In the genomic region with DNA sequence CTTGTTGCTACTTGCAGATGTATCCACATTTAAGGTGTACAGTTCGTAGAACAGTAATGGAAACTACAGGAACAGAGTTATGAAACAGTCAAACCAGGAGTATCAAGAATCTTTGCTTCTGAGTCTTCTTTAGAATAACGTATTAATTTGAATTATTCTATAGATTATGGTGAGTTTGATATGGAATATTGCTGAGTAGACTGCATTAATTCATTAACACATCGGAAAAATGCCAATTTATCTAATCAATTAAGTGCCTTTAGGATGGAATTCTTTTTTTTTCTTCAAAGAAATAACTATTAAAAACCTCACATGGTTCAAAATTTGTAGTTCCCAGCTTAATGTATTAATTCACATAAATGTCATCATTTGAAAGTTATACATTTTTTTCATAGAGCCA, we compare ENCODE assay signal across 26 cellular contexts. TPM values are rescaled to one million over a fixed set of nuclear protein-coding genes. Genes with fewer than 3 reads are reported as not detected.
DNase-seq lines count a peak whose midpoint lies in the region; ATAC-seq, FAIRE-seq and TF ChIP-seq lines count a peak whose summit lies in the region.
"Had no signal": no experiment of that assay in that cellular context is flagged by ENCODE, and none has a peak within 500 bp of the region (broad histone marks: within the 10 kb centered on the region; RNA-seq: fewer than 3 reads in every experiment).

No MANE protein-coding gene starts in this region.

- no peaks in the 10 kb centered on the region for H3K9me3 ChIP-seq in DND-41 (ENCODE audit: insufficient read depth, low read length, severe bottlenecking)
- H3K9me3 ChIP-seq: BE2C; BLaER1 treated with 17β-estradiol and CSF1 and Interleukin-3, amounts not matched to agents 10 nM and 100 nM; HAP-1 had no signal

- H3K79me2 ChIP-seq in DND-41 (ENCODE audit: insufficient read depth, low read length): peaks cover 68% of the 10 kb centered on the region

- no peak overlapping the region for H3K4me3 ChIP-seq in DND-41 (ENCODE audit: low read depth in 1 of 2, low read length in 2 of 2)
- H3K4me3 ChIP-seq: BLaER1 treated with 17β-estradiol and CSF1 and Interleukin-3, amounts not matched to agents 10 nM and 100 nM; GM23248; HAP-1 had no signal

- peaks cover 33% of the 10 kb centered on the region for H4K20me1 ChIP-seq in DND-41 (ENCODE audit: insufficient read depth, low read length)

- no peaks in the 10 kb centered on the region for H3K9me3 Mint-ChIP-seq in activated naive CD4-positive, alpha-beta T cell treated with anti-CD3 and anti-CD28 coated beads, Interleukin-2, amount 50 U/mL, for 24 hours
- H3K9me3 Mint-ChIP-seq in activated T-helper 17 cell treated with anti-CD3 and anti-CD28 coated beads, Interleukin-2, amount 50 U/mL, for 72 hours: no peaks in the 10 kb centered on the region
- H3K9me3 Mint-ChIP-seq in stimulated activated effector memory CD8-positive, alpha-beta T cell treated with anti-CD3 and anti-CD28 coated beads, Interleukin-12 subunit alpha, Interleukin-12 subunit beta, amount 100 ng/mL, for 72 hours: no peaks in the 10 kb centered on the region
- H3K9me3 Mint-ChIP-seq: CD14-positive monocyte; CD4-positive, alpha-beta memory T cell; HFFc6 had no signal

- no peaks in the 10 kb centered on the region for H3K27me3 ChIP-seq in DND-41 (ENCODE audit: insufficient read depth, low read length, poor library complexity)
- H3K27me3 ChIP-seq: BE2C; BLaER1 treated with 17β-estradiol and CSF1 and Interleukin-3, amounts not matched to agents 10 nM and 100 nM had no signal

- H3K27me3 Mint-ChIP-seq in activated naive CD4-positive, alpha-beta T cell treated with anti-CD3 and anti-CD28 coated beads, Interleukin-2, amount 50 U/mL, for 24 hours: no peaks in the 10 kb centered on the region
- no peaks in the 10 kb centered on the region for H3K27me3 Mint-ChIP-seq in activated T-helper 17 cell treated with anti-CD3 and anti-CD28 coated beads, Interleukin-2, amount 50 U/mL, for 72 hours

- no peak for DNase-seq in activated naive CD4-positive, alpha-beta T cell (lab: John Stamatoyannopoulos, UW)
- DNase-seq in DND-41: no peak
- DNase-seq in stimulated activated effector memory CD8-positive, alpha-beta T cell treated with anti-CD3 and anti-CD28 coated beads, Interleukin-12 subunit alpha, Interleukin-12 subunit beta, amount 100 ng/mL, for 72 hours (ENCODE audit: low spot score in 2 of 2): no peak
- DNase-seq in urothelium cell line (ENCODE audit: low spot score): no peak
- DNase-seq in medulla oblongata (ENCODE audit: extremely low spot score): no peak
- DNase-seq in stimulated activated CD4-positive, alpha-beta T cell treated with anti-CD3 and anti-CD28 coated beads, Interleukin-15, amount 100 ng/mL, for 24 hours: no peak
- DNase-seq: ACHN; AML-193; BE2C; Calu3; CD4-positive, alpha-beta memory T cell; COR-L47; DMS53; EL; GDM1; GM23248; HFFc6 had no signal

- no peak overlapping the region for H3K27ac Mint-ChIP-seq in activated naive CD4-positive, alpha-beta T cell treated with anti-CD3 and anti-CD28 coated beads, Interleukin-2, amount 50 U/mL, for 24 hours
- H3K27ac Mint-ChIP-seq in activated T-helper 17 cell treated with anti-CD3 and anti-CD28 coated beads, Interleukin-2, amount 50 U/mL, for 72 hours: peak overlapping the region; percentile 9
- peak overlapping the region; percentile 68 for H3K27ac Mint-ChIP-seq in stimulated activated effector memory CD8-positive, alpha-beta T cell treated with anti-CD3 and anti-CD28 coated beads, Interleukin-12 subunit alpha, Interleukin-12 subunit beta, amount 100 ng/mL, for 72 hours

- no peak overlapping the region for H3K9ac ChIP-seq in DND-41 (ENCODE audit: low read depth, low read length)
- H3K9ac ChIP-seq: GM23248 had no signal

- peak overlapping the region; percentile 90; the same call in 1 of the 2 replicates for H3K4me2 ChIP-seq in DND-41 (ENCODE audit: insufficient read depth, low read length)
- H3K4me2 ChIP-seq: BLaER1 treated with 17β-estradiol and CSF1 and Interleukin-3, amounts not matched to agents 10 nM and 100 nM had no signal

- peaks cover 76% of the 10 kb centered on the region for H3K36me3 ChIP-seq in DND-41 (ENCODE audit: insufficient read depth, low read length)

- ATAC-seq in DND-41 (ENCODE audit: insufficient read depth, low read depth): no peak
- ATAC-seq in activated T-helper 17 cell treated with anti-CD3 and anti-CD28 coated beads, Interleukin-2, amount 50 U/mL, for 72 hours (replicated peaks): no peak
- no peak for ATAC-seq in stimulated activated effector memory CD8-positive, alpha-beta T cell treated with anti-CD3 and anti-CD28 coated beads, Interleukin-12 subunit alpha, Interleukin-12 subunit beta, amount 100 ng/mL, for 72 hours
- ATAC-seq: GM12878 had no signal

- TF ChIP-seq CTCF in DND-41 (IDR thresholded peaks at IDR 0.05; ENCODE audit: borderline replicate concordance, extremely low read depth, low read length, poor library complexity, severe bottlenecking): no peak

- H3K27ac ChIP-seq in DND-41 (ENCODE audit: low read length): no peak overlapping the region
- H3K27ac ChIP-seq: 22Rv1; BLaER1 treated with 17β-estradiol and CSF1 and Interleukin-3, amounts not matched to agents 10 nM and 100 nM; GM23248 had no signal

- H3K36me3 Mint-ChIP-seq in activated naive CD4-positive, alpha-beta T cell treated with anti-CD3 and anti-CD28 coated beads, Interleukin-2, amount 50 U/mL, for 24 hours: peaks cover 30% of the 10 kb centered on the region
- peaks cover 83% of the 10 kb centered on the region for H3K36me3 Mint-ChIP-seq in activated T-helper 17 cell treated with anti-CD3 and anti-CD28 coated beads, Interleukin-2, amount 50 U/mL, for 72 hours (ENCODE audit: low read depth)
- peaks cover 92% of the 10 kb centered on the region for H3K36me3 Mint-ChIP-seq in stimulated activated effector memory CD8-positive, alpha-beta T cell treated with anti-CD3 and anti-CD28 coated beads, Interleukin-12 subunit alpha, Interleukin-12 subunit beta, amount 100 ng/mL, for 72 hours

- H3K4me1 ChIP-seq in DND-41 (ENCODE audit: insufficient read depth, low read length): peaks cover 39% of the 10 kb centered on the region
- H3K4me1 ChIP-seq: BE2C had no signal

- FAIRE-seq in urothelium cell line (lab: Jason Lieb, UNC): no peak
- FAIRE-seq: A204.1, GM12878, GM19239 had no signal

- H2AFZ ChIP-seq in DND-41 (ENCODE audit: low read depth, low read length): no peak overlapping the region
- H2AFZ ChIP-seq: GM23248 had no signal

- peak overlapping the region; percentile 30 for H3K4me3 Mint-ChIP-seq in activated naive CD4-positive, alpha-beta T cell treated with anti-CD3 and anti-CD28 coated beads, Interleukin-2, amount 50 U/mL, for 24 hours
- H3K4me3 Mint-ChIP-seq in activated T-helper 17 cell treated with anti-CD3 and anti-CD28 coated beads, Interleukin-2, amount 50 U/mL, for 72 hours: no peak overlapping the region
- H3K4me3 Mint-ChIP-seq in stimulated activated effector memory CD8-positive, alpha-beta T cell treated with anti-CD3 and anti-CD28 coated beads, Interleukin-12 subunit alpha, Interleukin-12 subunit beta, amount 100 ng/mL, for 72 hours: no peak overlapping the region
- H3K4me3 Mint-ChIP-seq: CD14-positive monocyte; CD4-positive, alpha-beta memory T cell; HFFc6 had no signal

- H3K4me1 Mint-ChIP-seq in activated naive CD4-positive, alpha-beta T cell treated with anti-CD3 and anti-CD28 coated beads, Interleukin-2, amount 50 U/mL, for 24 hours: peaks cover 62% of the 10 kb centered on the region
- H3K4me1 Mint-ChIP-seq in activated T-helper 17 cell treated with anti-CD3 and anti-CD28 coated beads, Interleukin-2, amount 50 U/mL, for 72 hours: peaks cover 16% of the 10 kb centered on the region
- H3K4me1 Mint-ChIP-seq in stimulated activated effector memory CD8-positive, alpha-beta T cell treated with anti-CD3 and anti-CD28 coated beads, Interleukin-12 subunit alpha, Interleukin-12 subunit beta, amount 100 ng/mL, for 72 hours: peaks cover 41% of the 10 kb centered on the region

RNA-seq across cellular contexts. Expression of a gene that starts 3.8 kb away (rescaled TPM):
- total RNA-seq in activated T-helper 17 cell treated with anti-CD3 and anti-CD28 coated beads, Interleukin-2, amount 50 U/mL, for 72 hours: 100 to 1,000 TPM in 1 of 2 donors, 10 to 100 TPM in 1; 49.0 to 102 TPM

RNA-seq across cellular contexts. Expression of a gene that starts 54.2 kb away (rescaled TPM):
- total RNA-seq in activated T-helper 17 cell treated with anti-CD3 and anti-CD28 coated beads, Interleukin-2, amount 50 U/mL, for 72 hours: 10 to 100 TPM; 10.2 to 13.9 TPM
